Comparison of ENCODE assay signal across 8 cellular contexts in genomic region chr7:141785711-141786552, GRCh38. TPM values are rescaled to one million over a fixed set of nuclear protein-coding genes. Genes with fewer than 3 reads are reported as not detected.
A peak's percentile ranks its signal among the peaks of the same experiment; 100 is the strongest.
DNase-seq lines count a peak whose midpoint lies in the region; ATAC-seq and TF ChIP-seq lines count a peak whose summit lies in the region.

No MANE protein-coding gene starts in this region.

- no peaks in the 10 kb centered on the region for H3K79me2 ChIP-seq in hepatocyte

- H3K4me1 ChIP-seq in hepatocyte (ENCODE audit: insufficient read depth), result no peaks in the 10 kb centered on the region

- H3K9me2 ChIP-seq in hepatocyte (replicated peaks; ENCODE audit: insufficient read depth), result no peaks in the 10 kb centered on the region

- no peak overlapping the region for H3K27ac ChIP-seq in hepatocyte

- DNase-seq in DMS114 treated with DMSO at 0.1 percent for 48 hours (lab: John Stamatoyannopoulos, UW; ENCODE audit: unreplicated experiment) (peak; percentile 45), GM19238 (ENCODE audit: insufficient read length, low spot score) (peak; percentile 35), NCI-H526 treated with DMSO at 0.1 percent for 48 hours (lab: John Stamatoyannopoulos, UW) (peak; percentile 81), amniotic epithelial cell (ENCODE audit: low read depth) (peak; percentile 60), hepatocyte (ENCODE audit: low spot score) (peak; percentile 55), 8988T (no peak)
- DNase-seq in stimulated activated CD4-positive, alpha-beta T cell treated with anti-CD3 and anti-CD28 coated beads, Interleukin-1b, Interleukin-23, amount 100 ng/mL, for 48 hours, result peak; percentile 6

- WGBS in hepatocyte (ENCODE audit: low lambda C conversion rate, missing lambda C conversion rate), result 74% methylated on average over 13 of the region's 13 CpGs

- ATAC-seq in HG03469 (IDR thresholded peaks at IDR 0.05; ENCODE audit: unreplicated experiment), result peak; percentile 78

- no peak overlapping the region for H3K4me3 ChIP-seq in hepatocyte

- H3K36me3 ChIP-seq in hepatocyte (replicated peaks; ENCODE audit: insufficient read depth, low read depth), result no peaks in the 10 kb centered on the region

- no peaks in the 10 kb centered on the region for H4K20me1 ChIP-seq in hepatocyte (ENCODE audit: insufficient read depth, poor library complexity, severe bottlenecking)

- H3K27me3 ChIP-seq in hepatocyte, result no peaks in the 10 kb centered on the region

- H3K9me3 ChIP-seq in hepatocyte (ENCODE audit: low read depth), result no peaks in the 10 kb centered on the region

- no peak overlapping the region for H2AFZ ChIP-seq in hepatocyte

- no peak overlapping the region for H3K4me2 ChIP-seq in hepatocyte

- TF ChIP-seq CTCF in hepatocyte (IDR thresholded peaks at IDR 0.05; ENCODE audit: poor library complexity), result peak; percentile 75

RNA-seq across cellular contexts. Expression of gene TAS2R5, which starts 4.1 kb away (rescaled TPM):
- total RNA-seq in hepatocyte, result 4.4 and 5.1 TPM in 2 replicates
- 1.5 and 1.6 TPM in 2 replicates for polyA plus RNA-seq in hepatocyte

RNA-seq across cellular contexts. Expression of gene TAS2R4, which starts 9.5 kb away (rescaled TPM):
- 1.9 and 2.6 TPM in 2 replicates for total RNA-seq in hepatocyte
- not detected in 2 replicates for polyA plus RNA-seq in hepatocyte

RNA-seq across cellular contexts. Expression of gene TAS2R3, which starts 22.0 kb away (rescaled TPM):
- total RNA-seq in hepatocyte, result 0.87 and 1.3 TPM in 2 replicates
- polyA plus RNA-seq in hepatocyte, result not detected in 2 replicates

RNA-seq across cellular contexts. Expression of gene SSBP1, which starts 47.8 kb away (rescaled TPM):
- total RNA-seq in hepatocyte, result 153 and 186 TPM in 2 replicates
- 212 and 220 TPM in 2 replicates for polyA plus RNA-seq in hepatocyte

RNA-seq across cellular contexts. Expression of gene PRSS37, which starts 55.4 kb away (rescaled TPM):
- not detected in 2 replicates for total RNA-seq in hepatocyte
- 0.13 TPM in 1 of 2 replicates, not detected in the other for polyA plus RNA-seq in hepatocyte
